1 cellular context compared by ENCODE assay signal in genomic region chr1:43946244-43947060, GRCh38.
A peak's percentile ranks its signal among the peaks of the same experiment; 100 is the strongest.
TF ChIP-seq lines count a peak whose summit lies in the region.

Gene IPO13, plus strand, starts transcription at chr1:43946950. Its CDS starts 651 bp downstream, at chr1:43947601.

TF ChIP-seq in K562, 482 proteins besides CTCF, POLR2A, EP300 and RAD21 (continued from another document and continues in another):
- TF ChIP-seq CUX1 (CRISPR knock-in tag; IDR thresholded peaks at IDR 0.05), result no peak
- no peak for TF ChIP-seq MCM2 (IDR thresholded peaks at IDR 0.05; ENCODE audit: low read depth)
- peak; percentile 87 to 90 for TF ChIP-seq E2F6 (IDR thresholded peaks at IDR 0.05; ENCODE audit: borderline replicate concordance in 1 of 2, extremely low read depth in 1 of 2, insufficient read depth in 1 of 2, insufficient read length in 1 of 2, low read depth in 1 of 2, low read length in 1 of 2, poor library complexity in 1 of 2, severe bottlenecking in 1 of 2)
- TF ChIP-seq KDM1A (IDR thresholded peaks at IDR 0.05), result no peak
- TF ChIP-seq CTCFL (IDR thresholded peaks at IDR 0.05; ENCODE audit: borderline replicate concordance, insufficient read depth, low read depth, low read length, poor library complexity, severe bottlenecking), result peak; percentile 84
- TF ChIP-seq SAFB (IDR thresholded peaks at IDR 0.05; ENCODE audit: borderline replicate concordance, low read depth, low read length), result no peak
- no peak for TF ChIP-seq ARHGAP35 (IDR thresholded peaks at IDR 0.05; ENCODE audit: partially characterized antibody)
- TF ChIP-seq DDX20 (tag; IDR thresholded peaks at IDR 0.05; ENCODE audit: low read depth), result no peak
- peak; percentile 84 for TF ChIP-seq MGA (IDR thresholded peaks at IDR 0.05)
- TF ChIP-seq ZKSCAN8 (CRISPR knock-in tag; IDR thresholded peaks at IDR 0.05), result no peak
- TF ChIP-seq ZNF655 (CRISPR knock-in tag; IDR thresholded peaks at IDR 0.05), result no peak
- TF ChIP-seq SMC3 (conservative IDR thresholded peaks at IDR 0.05; ENCODE audit: insufficient read depth, low read depth, low read length), result peak; percentile 61
- peak; percentile 7 to 99; a peak in 3 of 4 replicates for TF ChIP-seq TEAD1 (CRISPR knock-in tag; IDR thresholded peaks at IDR 0.05)
- TF ChIP-seq ZNF639 (CRISPR knock-in tag; conservative IDR thresholded peaks at IDR 0.05 in 1 of 2, IDR thresholded peaks at IDR 0.05 in 1 of 2), result peak in 1 of 2 experiments; percentile 90; a peak in 2 of 4 replicates
- no peak for TF ChIP-seq PTRF (tag; IDR thresholded peaks at IDR 0.05)
- TF ChIP-seq SMARCA5 (IDR thresholded peaks at IDR 0.05), result no peak
- TF ChIP-seq SAFB2 (IDR thresholded peaks at IDR 0.05; ENCODE audit: borderline replicate concordance, low read depth, low read length, severe bottlenecking), result no peak
- TF ChIP-seq E2F4 (CRISPR knock-in tag; IDR thresholded peaks at IDR 0.05; ENCODE audit: low read depth), result peak; percentile 75; the same call in 1 of the 2 replicates
- no peak for TF ChIP-seq ZBTB34 (CRISPR knock-in tag; IDR thresholded peaks at IDR 0.05)
- TF ChIP-seq LARP7 (IDR thresholded peaks at IDR 0.05), result peak; percentile 83; the same call in 1 of the 2 replicates
- no peak for TF ChIP-seq ZNF280A (IDR thresholded peaks at IDR 0.05; ENCODE audit: low read depth, partially characterized antibody)
- peak; percentile 78; the same call in 1 of the 2 replicates for TF ChIP-seq ZNF584 (CRISPR knock-in tag; IDR thresholded peaks at IDR 0.05; ENCODE audit: low read depth)
- peak; percentile 72; the same call in 1 of the 2 replicates for TF ChIP-seq SIN3B (IDR thresholded peaks at IDR 0.05; ENCODE audit: low read depth)
